In the genomic region with DNA sequence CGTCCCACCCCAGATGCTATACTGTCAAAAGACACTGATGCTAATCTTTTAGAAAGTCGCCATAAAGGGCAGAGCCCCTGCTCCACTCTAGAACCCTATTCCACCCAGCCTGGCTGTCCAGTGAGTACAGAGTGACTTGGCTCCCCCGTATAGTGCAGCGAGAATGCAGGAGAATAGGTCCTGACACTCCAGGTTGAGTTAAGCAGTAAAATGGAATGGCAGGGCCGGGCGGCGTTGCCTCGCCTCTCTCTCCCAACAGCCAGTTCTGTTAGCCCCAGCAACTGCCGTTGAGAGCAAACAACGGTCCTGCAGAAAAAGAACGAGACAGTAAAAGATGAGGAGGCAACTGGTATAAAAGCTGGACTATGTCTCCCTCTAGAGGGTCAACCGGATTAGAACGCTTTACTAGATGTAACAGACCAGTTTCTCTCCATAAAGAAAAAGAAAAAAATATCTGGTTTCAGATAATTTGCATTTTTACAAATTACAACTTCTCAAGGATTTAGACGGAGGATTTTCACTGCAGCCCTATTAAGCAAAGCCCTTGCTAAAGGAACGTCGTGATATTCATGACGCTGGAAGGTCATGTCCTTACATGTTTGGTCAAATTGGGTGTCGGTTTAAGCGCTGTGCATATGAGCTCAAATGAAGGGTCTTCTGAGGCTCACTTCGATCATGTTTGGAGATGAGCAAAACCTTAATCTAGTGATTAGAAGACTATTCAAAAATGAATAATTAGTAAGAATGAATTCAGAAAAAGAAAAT, we compare ENCODE assay signal across 8 cellular contexts.
DNase-seq lines count a peak whose midpoint lies in the region; ATAC-seq and TF ChIP-seq lines count a peak whose summit lies in the region.

No MANE protein-coding gene starts in this region.

- no peaks in the 10 kb centered on the region for H3K9me3 ChIP-seq in neural cell (ENCODE audit: low read length)
- H3K9me3 ChIP-seq in upper lobe of left lung, result no peaks in the 10 kb centered on the region

- no peak for TF ChIP-seq POLR2A in upper lobe of left lung (IDR thresholded peaks at IDR 0.05)

- peak; percentile 75 for DNase-seq in G401 (ENCODE audit: low spot score)
- DNase-seq in GM23338 (ENCODE audit: low spot score), result peak; percentile 93
- peak; percentile 93 for DNase-seq in KBM-7
- DNase-seq in OCI-M1 (lab: John Stamatoyannopoulos, UW), result peak; percentile 90
- DNase-seq in activated T-helper 2 cell treated with anti-CD3 and anti-CD28 coated beads, Interferon-gamma antibody, Interleukin-2, Interleukin-4, amounts not matched to agents 10 μg/mL and 5 μg/mL and 100 μg/mL, durations not matched to agents 14 hours and 24 hours and 36 hours (ENCODE audit: low spot score), result peak; percentile 40
- peak; percentile 73 to 92 for DNase-seq in foreskin fibroblast
- DNase-seq in upper lobe of left lung, result peak; percentile 34 to 38

- ATAC-seq in GM23338 (peak; percentile 76), upper lobe of left lung (ENCODE audit: low FRiP score in 2 of 2) (peak; percentile 88 to 95)

- H3K27me3 ChIP-seq in GM23338 (ENCODE audit: insufficient read depth), result peaks cover 42% of the 10 kb centered on the region
- peaks cover 37% of the 10 kb centered on the region for H3K27me3 ChIP-seq in neural cell (ENCODE audit: insufficient read depth, low read depth, low read length)
- peaks cover 0 to 20% (median 8%) of the 10 kb centered on the region in 4 donors for H3K27me3 ChIP-seq in upper lobe of left lung

- peaks cover 31% of the 10 kb centered on the region for H3K27me3 Mint-ChIP-seq in GM23338 (ENCODE audit: insufficient read depth, low read depth, poor library complexity)
- H3K27me3 Mint-ChIP-seq in activated T-helper 2 cell treated with anti-CD3 and anti-CD28 coated beads, Interferon-gamma antibody, Interleukin-2, Interleukin-4, amounts not matched to agents 10 μg/mL and 5 μg/mL and 100 μg/mL, durations not matched to agents 14 hours and 24 hours and 36 hours (ENCODE audit: low read depth), result peaks cover 59% of the 10 kb centered on the region

- H3K4me3 Mint-ChIP-seq in GM23338, result peak overlapping the region; percentile 81
- H3K4me3 Mint-ChIP-seq in activated T-helper 2 cell treated with anti-CD3 and anti-CD28 coated beads, Interferon-gamma antibody, Interleukin-2, Interleukin-4, amounts not matched to agents 10 μg/mL and 5 μg/mL and 100 μg/mL, durations not matched to agents 14 hours and 24 hours and 36 hours (ENCODE audit: low read depth), result peak overlapping the region; percentile 75

- peaks cover 24% of the 10 kb centered on the region for H3K4me1 Mint-ChIP-seq in GM23338
- peaks cover 19% of the 10 kb centered on the region for H3K4me1 Mint-ChIP-seq in activated T-helper 2 cell treated with anti-CD3 and anti-CD28 coated beads, Interferon-gamma antibody, Interleukin-2, Interleukin-4, amounts not matched to agents 10 μg/mL and 5 μg/mL and 100 μg/mL, durations not matched to agents 14 hours and 24 hours and 36 hours (ENCODE audit: low read depth)

- peak overlapping the region; percentile 57 for H3K9ac ChIP-seq in neural cell (ENCODE audit: low read length)

- H3F3A ChIP-seq in GM23338 (replicated peaks; ENCODE audit: low read depth), result no peaks in the 10 kb centered on the region
- H3F3A ChIP-seq in neural cell (ENCODE audit: insufficient read depth, low read length, poor library complexity, severe bottlenecking), result no peaks in the 10 kb centered on the region

- H3K4me2 ChIP-seq in GM23338 (peak overlapping the region; percentile 80), neural cell (ENCODE audit: low read length) (peak overlapping the region; percentile 81)

- no peaks in the 10 kb centered on the region for H4K20me1 ChIP-seq in GM23338 (replicated peaks; ENCODE audit: insufficient read depth)
- H4K20me1 ChIP-seq in neural cell (ENCODE audit: insufficient read depth), result no peaks in the 10 kb centered on the region

- no peak overlapping the region for H3K27ac ChIP-seq in GM23338 (ENCODE audit: low read depth)
- H3K27ac ChIP-seq in neural cell (ENCODE audit: low read length), result peak overlapping the region; percentile 22
- H3K27ac ChIP-seq in upper lobe of left lung, result no peak overlapping the region

- H3K4me1 ChIP-seq in GM23338 (ENCODE audit: insufficient read depth) (peaks cover 15% of the 10 kb centered on the region), upper lobe of left lung (peaks cover 24 to 30% (median 27%) of the 10 kb centered on the region in 4 donors)

- H3K79me2 ChIP-seq in GM23338 (replicated peaks; ENCODE audit: insufficient read depth), result no peaks in the 10 kb centered on the region
- H3K79me2 ChIP-seq in neural cell (replicated peaks; ENCODE audit: insufficient read depth, low read length), result no peaks in the 10 kb centered on the region

- H3K4me3 ChIP-seq in GM23338 (peak overlapping the region; percentile 59), foreskin fibroblast (ENCODE audit: low read depth in 1 of 2, low read length in 2 of 2) (peak overlapping the region; percentile 43 to 63), neural cell (ENCODE audit: low read length) (peak overlapping the region; percentile 83), upper lobe of left lung (peak overlapping the region in 3 of 4 donors; percentile 25 to 51 (median 41))

- H2AFZ ChIP-seq in GM23338 (peak overlapping the region; percentile 97), neural cell (ENCODE audit: low read depth, low read length) (peak overlapping the region; percentile 42)

- peak; percentile 97 for TF ChIP-seq RAD21 in neural cell (conservative IDR thresholded peaks at IDR 0.05)

- TF ChIP-seq EP300 in neural cell (conservative IDR thresholded peaks at IDR 0.05; ENCODE audit: poor library complexity, severe bottlenecking), result no peak
- TF ChIP-seq EP300 in upper lobe of left lung (IDR thresholded peaks at IDR 0.05), result no peak

- H3K36me3 ChIP-seq in GM23338 (ENCODE audit: insufficient read depth) (no peaks in the 10 kb centered on the region), neural cell (ENCODE audit: insufficient read depth, low read length) (no peaks in the 10 kb centered on the region), upper lobe of left lung (no peaks in the 10 kb centered on the region)

- H3K9me2 ChIP-seq in GM23338 (ENCODE audit: insufficient read depth) (no peaks in the 10 kb centered on the region), neural cell (ENCODE audit: insufficient read depth, low read length) (no peaks in the 10 kb centered on the region)

- H3K27ac Mint-ChIP-seq in GM23338, result no peak overlapping the region
- no peak overlapping the region for H3K27ac Mint-ChIP-seq in activated T-helper 2 cell treated with anti-CD3 and anti-CD28 coated beads, Interferon-gamma antibody, Interleukin-2, Interleukin-4, amounts not matched to agents 10 μg/mL and 5 μg/mL and 100 μg/mL, durations not matched to agents 14 hours and 24 hours and 36 hours

- WGBS in upper lobe of left lung, 2 donors, result 8 to 10% methylated on average over 20 of the region's 20 CpGs

- peaks cover 10% of the 10 kb centered on the region for H3K36me3 Mint-ChIP-seq in GM23338 (ENCODE audit: low read depth)
- H3K36me3 Mint-ChIP-seq in activated T-helper 2 cell treated with anti-CD3 and anti-CD28 coated beads, Interferon-gamma antibody, Interleukin-2, Interleukin-4, amounts not matched to agents 10 μg/mL and 5 μg/mL and 100 μg/mL, durations not matched to agents 14 hours and 24 hours and 36 hours (ENCODE audit: low read depth), result no peaks in the 10 kb centered on the region

- in situ Hi-C loops in G401 (cut with HindIII; ENCODE audit: low sequenced_read_pairs) (no loop called here), KBM-7 (cut with MboI; ENCODE audit: low pct_unique_long_range_greater_than_20kb, low sequenced_read_pairs) (no loop called here)

- intact Hi-C loops in activated T-helper 2 cell treated with anti-CD3 and anti-CD28 coated beads, Interferon-gamma antibody, Interleukin-2, Interleukin-4, amounts not matched to agents 10 μg/mL and 5 μg/mL and 100 μg/mL, durations not matched to agents 14 hours and 24 hours and 36 hours (cut with micrococcal nuclease), result loop anchor here (2.0 to 5.0 kb wide), 2 partner anchors 70 to 186 kb away; no protein-coding TSS in a partner anchor

- TF ChIP-seq CTCF in GM23338 (conservative IDR thresholded peaks at IDR 0.05; ENCODE audit: low read depth in 2 of 2), result peak; percentile 84 to 91
- peak; percentile 61 for TF ChIP-seq CTCF in foreskin fibroblast (IDR thresholded peaks at IDR 0.05; ENCODE audit: low read depth, low read length)
- TF ChIP-seq CTCF in neural cell (IDR thresholded peaks at IDR 0.05; ENCODE audit: poor library complexity, severe bottlenecking), result peak; percentile 92
- peak; percentile 39 to 75 (median 58) for TF ChIP-seq CTCF in upper lobe of left lung (IDR thresholded peaks at IDR 0.05)

- H3K9me3 Mint-ChIP-seq in GM23338, result peaks cover 15% of the 10 kb centered on the region
- no peaks in the 10 kb centered on the region for H3K9me3 Mint-ChIP-seq in activated T-helper 2 cell treated with anti-CD3 and anti-CD28 coated beads, Interferon-gamma antibody, Interleukin-2, Interleukin-4, amounts not matched to agents 10 μg/mL and 5 μg/mL and 100 μg/mL, durations not matched to agents 14 hours and 24 hours and 36 hours

TF ChIP-seq in GM23338, 12 proteins besides CTCF, POLR2A, EP300 and RAD21:
- TF ChIP-seq ZNF331 (CRISPR knock-in tag; IDR thresholded peaks at IDR 0.05; ENCODE audit: low read depth) (no peak), EZH2 (IDR thresholded peaks at IDR 0.05; ENCODE audit: low read depth, unreplicated experiment) (peak; percentile 64)

TF ChIP-seq in neural cell, 6 proteins besides CTCF, POLR2A, EP300 and RAD21 (continues in another document):
- TF ChIP-seq SMC3 (conservative IDR thresholded peaks at IDR 0.05; ENCODE audit: poor library complexity) (peak; percentile 93), EZH2 (IDR thresholded peaks at IDR 0.05; ENCODE audit: borderline replicate concordance, insufficient read depth, low read length, poor library complexity, severe bottlenecking) (no peak)

Comparison
In these comparisons a context has a peak if more than half of its experiments do, and no peak if none do; other contexts are left out.
1. DNase-seq: peak in every context shown above with its lines; median percentile 93 in GM23338; 93 in KBM-7; 90 in OCI-M1; 82 in foreskin fibroblast; 75 in G401; 40 in activated T-helper 2 cell treated with anti-CD3 and anti-CD28 coated beads, Interferon-gamma antibody, Interleukin-2, Interleukin-4, amounts not matched to agents 10 μg/mL and 5 μg/mL and 100 μg/mL, durations not matched to agents 14 hours and 24 hours and 36 hours; 36 in upper lobe of left lung.